In the genomic region with DNA sequence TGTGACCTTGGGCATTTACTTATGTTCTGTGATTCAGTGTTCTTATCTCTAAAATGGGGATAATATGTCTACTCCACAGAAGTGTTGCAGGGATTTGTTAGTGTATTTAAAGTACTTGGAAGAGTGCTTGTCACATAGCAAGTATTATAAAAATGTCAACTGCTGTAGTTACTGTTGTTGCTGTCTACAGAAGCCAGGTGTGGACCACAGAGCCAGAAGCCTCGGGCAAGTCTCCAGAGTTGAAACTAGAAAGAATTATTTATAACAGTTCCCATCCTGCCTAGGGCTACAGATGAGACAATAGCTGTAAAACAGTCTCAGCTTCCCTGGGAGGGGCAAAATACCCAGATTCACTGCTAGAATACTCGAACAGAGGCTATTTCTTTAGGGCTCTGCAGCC, we compare ENCODE assay signal across 1 cellular context.
TF ChIP-seq lines count a peak whose summit lies in the region.

No MANE protein-coding gene starts in this region.

TF ChIP-seq in HCT116, 20 proteins besides CTCF, POLR2A, EP300 and RAD21 (continued from another document):
- TF ChIP-seq, protein P1, sequence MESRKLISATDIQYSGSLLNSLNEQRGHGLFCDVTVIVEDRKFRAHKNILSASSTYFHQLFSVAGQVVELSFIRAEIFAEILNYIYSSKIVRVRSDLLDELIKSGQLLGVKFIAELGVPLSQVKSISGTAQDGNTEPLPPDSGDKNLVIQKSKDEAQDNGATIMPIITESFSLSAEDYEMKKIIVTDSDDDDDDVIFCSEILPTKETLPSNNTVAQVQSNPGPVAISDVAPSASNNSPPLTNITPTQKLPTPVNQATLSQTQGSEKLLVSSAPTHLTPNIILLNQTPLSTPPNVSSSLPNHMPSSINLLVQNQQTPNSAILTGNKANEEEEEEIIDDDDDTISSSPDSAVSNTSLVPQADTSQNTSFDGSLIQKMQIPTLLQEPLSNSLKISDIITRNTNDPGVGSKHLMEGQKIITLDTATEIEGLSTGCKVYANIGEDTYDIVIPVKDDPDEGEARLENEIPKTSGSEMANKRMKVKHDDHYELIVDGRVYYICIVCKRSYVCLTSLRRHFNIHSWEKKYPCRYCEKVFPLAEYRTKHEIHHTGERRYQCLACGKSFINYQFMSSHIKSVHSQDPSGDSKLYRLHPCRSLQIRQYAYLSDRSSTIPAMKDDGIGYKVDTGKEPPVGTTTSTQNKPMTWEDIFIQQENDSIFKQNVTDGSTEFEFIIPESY (IDR thresholded peaks at IDR 0.05; ENCODE audit: extremely low read depth, insufficient replicate concordance, low read length), result no peak
